1 cellular context compared by ENCODE assay signal in the genomic region with DNA sequence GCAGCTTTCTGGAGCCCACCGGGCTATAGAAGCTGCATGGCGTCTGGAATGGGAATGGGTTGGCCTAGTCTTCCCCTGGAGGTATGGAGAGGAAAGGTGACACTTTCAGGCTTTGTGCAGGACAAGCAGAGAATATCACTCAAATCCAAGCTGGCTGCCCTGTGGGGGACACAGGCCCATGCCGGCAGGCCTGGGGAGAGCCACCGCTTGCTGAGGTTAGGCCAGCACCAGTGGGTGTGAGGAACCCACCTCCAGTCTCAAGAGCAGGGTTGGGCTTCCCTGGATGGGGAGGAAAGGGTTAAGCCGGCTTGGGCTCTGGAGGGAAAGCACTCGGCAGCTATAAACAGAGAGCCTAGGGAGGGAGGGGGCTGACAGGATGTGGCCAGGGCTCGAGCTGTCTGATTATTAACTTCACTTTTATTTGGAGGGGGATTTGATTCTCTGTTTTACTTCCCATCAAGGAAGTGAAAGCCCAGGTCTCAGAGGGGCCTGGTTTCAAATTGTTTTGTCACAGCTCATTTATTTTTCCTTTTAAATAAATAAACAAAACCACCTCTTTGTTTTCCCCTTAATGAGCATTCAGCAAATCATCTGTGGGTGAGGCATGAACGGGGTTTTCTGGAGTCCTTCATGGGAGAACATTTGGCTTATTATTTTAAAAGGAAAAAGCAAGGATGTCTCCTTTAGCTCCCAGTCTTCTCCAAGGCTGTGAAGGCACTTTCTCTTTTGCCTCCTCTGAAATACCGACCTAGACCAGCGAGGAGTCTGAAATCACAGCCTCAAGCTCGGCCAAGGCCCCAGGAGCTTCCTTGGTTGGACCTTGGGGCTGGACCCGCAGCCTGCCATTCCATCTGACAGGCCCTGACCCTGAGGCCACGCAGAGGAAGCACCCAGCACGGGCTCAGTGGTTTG.
TF ChIP-seq lines count a peak whose summit lies in the region.

No MANE protein-coding gene starts in this region.

TF ChIP-seq in HepG2, 621 proteins besides CTCF, POLR2A, EP300 and RAD21 (continued from another document and continues in another):
- TF ChIP-seq, protein P1, sequence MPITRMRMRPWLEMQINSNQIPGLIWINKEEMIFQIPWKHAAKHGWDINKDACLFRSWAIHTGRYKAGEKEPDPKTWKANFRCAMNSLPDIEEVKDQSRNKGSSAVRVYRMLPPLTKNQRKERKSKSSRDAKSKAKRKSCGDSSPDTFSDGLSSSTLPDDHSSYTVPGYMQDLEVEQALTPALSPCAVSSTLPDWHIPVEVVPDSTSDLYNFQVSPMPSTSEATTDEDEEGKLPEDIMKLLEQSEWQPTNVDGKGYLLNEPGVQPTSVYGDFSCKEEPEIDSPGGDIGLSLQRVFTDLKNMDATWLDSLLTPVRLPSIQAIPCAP (CRISPR knock-in tag; IDR thresholded peaks at IDR 0.05; ENCODE audit: low read depth) = no peak
- TF ChIP-seq ZNF136 (CRISPR knock-in tag; IDR thresholded peaks at IDR 0.05; ENCODE audit: low read depth) = no peak
- no peak for TF ChIP-seq ZNF615 (CRISPR knock-in tag; IDR thresholded peaks at IDR 0.05; ENCODE audit: borderline replicate concordance)
- TF ChIP-seq, protein P2, sequence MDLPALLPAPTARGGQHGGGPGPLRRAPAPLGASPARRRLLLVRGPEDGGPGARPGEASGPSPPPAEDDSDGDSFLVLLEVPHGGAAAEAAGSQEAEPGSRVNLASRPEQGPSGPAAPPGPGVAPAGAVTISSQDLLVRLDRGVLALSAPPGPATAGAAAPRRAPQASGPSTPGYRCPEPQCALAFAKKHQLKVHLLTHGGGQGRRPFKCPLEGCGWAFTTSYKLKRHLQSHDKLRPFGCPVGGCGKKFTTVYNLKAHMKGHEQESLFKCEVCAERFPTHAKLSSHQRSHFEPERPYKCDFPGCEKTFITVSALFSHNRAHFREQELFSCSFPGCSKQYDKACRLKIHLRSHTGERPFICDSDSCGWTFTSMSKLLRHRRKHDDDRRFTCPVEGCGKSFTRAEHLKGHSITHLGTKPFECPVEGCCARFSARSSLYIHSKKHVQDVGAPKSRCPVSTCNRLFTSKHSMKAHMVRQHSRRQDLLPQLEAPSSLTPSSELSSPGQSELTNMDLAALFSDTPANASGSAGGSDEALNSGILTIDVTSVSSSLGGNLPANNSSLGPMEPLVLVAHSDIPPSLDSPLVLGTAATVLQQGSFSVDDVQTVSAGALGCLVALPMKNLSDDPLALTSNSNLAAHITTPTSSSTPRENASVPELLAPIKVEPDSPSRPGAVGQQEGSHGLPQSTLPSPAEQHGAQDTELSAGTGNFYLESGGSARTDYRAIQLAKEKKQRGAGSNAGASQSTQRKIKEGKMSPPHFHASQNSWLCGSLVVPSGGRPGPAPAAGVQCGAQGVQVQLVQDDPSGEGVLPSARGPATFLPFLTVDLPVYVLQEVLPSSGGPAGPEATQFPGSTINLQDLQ (CRISPR knock-in tag; IDR thresholded peaks at IDR 0.05) = no peak
- TF ChIP-seq, protein P3, sequence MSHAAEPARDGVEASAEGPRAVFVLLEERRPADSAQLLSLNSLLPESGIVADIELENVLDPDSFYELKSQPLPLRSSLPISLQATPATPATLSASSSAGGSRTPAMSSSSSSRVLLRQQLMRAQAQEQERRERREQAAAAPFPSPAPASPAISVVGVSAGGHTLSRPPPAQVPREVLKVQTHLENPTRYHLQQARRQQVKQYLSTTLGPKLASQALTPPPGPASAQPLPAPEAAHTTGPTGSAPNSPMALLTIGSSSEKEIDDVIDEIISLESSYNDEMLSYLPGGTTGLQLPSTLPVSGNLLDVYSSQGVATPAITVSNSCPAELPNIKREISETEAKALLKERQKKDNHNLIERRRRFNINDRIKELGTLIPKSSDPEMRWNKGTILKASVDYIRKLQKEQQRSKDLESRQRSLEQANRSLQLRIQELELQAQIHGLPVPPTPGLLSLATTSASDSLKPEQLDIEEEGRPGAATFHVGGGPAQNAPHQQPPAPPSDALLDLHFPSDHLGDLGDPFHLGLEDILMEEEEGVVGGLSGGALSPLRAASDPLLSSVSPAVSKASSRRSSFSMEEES (CRISPR knock-in tag; IDR thresholded peaks at IDR 0.05) = peak; percentile 11; the same call in 1 of the 2 replicates
- no peak for TF ChIP-seq NFIB (CRISPR knock-in tag; IDR thresholded peaks at IDR 0.05; ENCODE audit: borderline replicate concordance)
- peak; percentile 33 for TF ChIP-seq NR2F6 (IDR thresholded peaks at IDR 0.05)
- TF ChIP-seq NR2F6 (CRISPR knock-in tag; IDR thresholded peaks at IDR 0.05) = peak; percentile 67
- no peak for TF ChIP-seq ZNF570 (CRISPR knock-in tag; IDR thresholded peaks at IDR 0.05; ENCODE audit: borderline replicate concordance)
- no peak for TF ChIP-seq ZNF24 (IDR thresholded peaks at IDR 0.05)
- TF ChIP-seq, protein P4, sequence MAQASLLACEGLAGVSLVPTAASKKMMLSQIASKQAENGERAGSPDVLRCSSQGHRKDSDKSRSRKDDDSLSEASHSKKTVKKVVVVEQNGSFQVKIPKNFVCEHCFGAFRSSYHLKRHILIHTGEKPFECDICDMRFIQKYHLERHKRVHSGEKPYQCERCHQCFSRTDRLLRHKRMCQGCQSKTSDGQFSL (CRISPR knock-in tag; IDR thresholded peaks at IDR 0.05) = no peak
- TF ChIP-seq, protein P5, sequence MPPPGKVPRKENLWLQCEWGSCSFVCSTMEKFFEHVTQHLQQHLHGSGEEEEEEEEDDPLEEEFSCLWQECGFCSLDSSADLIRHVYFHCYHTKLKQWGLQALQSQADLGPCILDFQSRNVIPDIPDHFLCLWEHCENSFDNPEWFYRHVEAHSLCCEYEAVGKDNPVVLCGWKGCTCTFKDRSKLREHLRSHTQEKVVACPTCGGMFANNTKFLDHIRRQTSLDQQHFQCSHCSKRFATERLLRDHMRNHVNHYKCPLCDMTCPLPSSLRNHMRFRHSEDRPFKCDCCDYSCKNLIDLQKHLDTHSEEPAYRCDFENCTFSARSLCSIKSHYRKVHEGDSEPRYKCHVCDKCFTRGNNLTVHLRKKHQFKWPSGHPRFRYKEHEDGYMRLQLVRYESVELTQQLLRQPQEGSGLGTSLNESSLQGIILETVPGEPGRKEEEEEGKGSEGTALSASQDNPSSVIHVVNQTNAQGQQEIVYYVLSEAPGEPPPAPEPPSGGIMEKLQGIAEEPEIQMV (CRISPR knock-in tag; IDR thresholded peaks at IDR 0.05; ENCODE audit: low read depth) = no peak
- TF ChIP-seq NFKB2 (CRISPR knock-in tag; IDR thresholded peaks at IDR 0.05; ENCODE audit: borderline replicate concordance) = peak; percentile 58; the same call in 1 of the 2 replicates
- TF ChIP-seq, protein P6, sequence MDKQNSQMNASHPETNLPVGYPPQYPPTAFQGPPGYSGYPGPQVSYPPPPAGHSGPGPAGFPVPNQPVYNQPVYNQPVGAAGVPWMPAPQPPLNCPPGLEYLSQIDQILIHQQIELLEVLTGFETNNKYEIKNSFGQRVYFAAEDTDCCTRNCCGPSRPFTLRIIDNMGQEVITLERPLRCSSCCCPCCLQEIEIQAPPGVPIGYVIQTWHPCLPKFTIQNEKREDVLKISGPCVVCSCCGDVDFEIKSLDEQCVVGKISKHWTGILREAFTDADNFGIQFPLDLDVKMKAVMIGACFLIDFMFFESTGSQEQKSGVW (CRISPR knock-in tag; IDR thresholded peaks at IDR 0.05; ENCODE audit: borderline replicate concordance) = no peak
- no peak for TF ChIP-seq GZF1 (CRISPR knock-in tag; IDR thresholded peaks at IDR 0.05)
- TF ChIP-seq NCOA5 (CRISPR knock-in tag; IDR thresholded peaks at IDR 0.05) = no peak
- no peak for TF ChIP-seq CENPT (CRISPR knock-in tag; IDR thresholded peaks at IDR 0.05; ENCODE audit: low read depth)
- no peak for TF ChIP-seq RFX1 (IDR thresholded peaks at IDR 0.05)
- peak; percentile 30; the same call in 1 of the 2 replicates for TF ChIP-seq ZFY (CRISPR knock-in tag; IDR thresholded peaks at IDR 0.05)
- TF ChIP-seq, protein P7, sequence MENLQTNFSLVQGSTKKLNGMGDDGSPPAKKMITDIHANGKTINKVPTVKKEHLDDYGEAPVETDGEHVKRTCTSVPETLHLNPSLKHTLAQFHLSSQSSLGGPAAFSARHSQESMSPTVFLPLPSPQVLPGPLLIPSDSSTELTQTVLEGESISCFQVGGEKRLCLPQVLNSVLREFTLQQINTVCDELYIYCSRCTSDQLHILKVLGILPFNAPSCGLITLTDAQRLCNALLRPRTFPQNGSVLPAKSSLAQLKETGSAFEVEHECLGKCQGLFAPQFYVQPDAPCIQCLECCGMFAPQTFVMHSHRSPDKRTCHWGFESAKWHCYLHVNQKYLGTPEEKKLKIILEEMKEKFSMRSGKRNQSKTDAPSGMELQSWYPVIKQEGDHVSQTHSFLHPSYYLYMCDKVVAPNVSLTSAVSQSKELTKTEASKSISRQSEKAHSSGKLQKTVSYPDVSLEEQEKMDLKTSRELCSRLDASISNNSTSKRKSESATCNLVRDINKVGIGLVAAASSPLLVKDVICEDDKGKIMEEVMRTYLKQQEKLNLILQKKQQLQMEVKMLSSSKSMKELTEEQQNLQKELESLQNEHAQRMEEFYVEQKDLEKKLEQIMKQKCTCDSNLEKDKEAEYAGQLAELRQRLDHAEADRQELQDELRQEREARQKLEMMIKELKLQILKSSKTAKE (CRISPR knock-in tag; IDR thresholded peaks at IDR 0.05; ENCODE audit: borderline replicate concordance) = no peak
- no peak for TF ChIP-seq GATA4 (IDR thresholded peaks at IDR 0.05; ENCODE audit: borderline replicate concordance, low read depth)
- TF ChIP-seq ZC3H13 (CRISPR knock-in tag; IDR thresholded peaks at IDR 0.05) = no peak
- TF ChIP-seq NONO (IDR thresholded peaks at IDR 0.05) = no peak
- no peak for TF ChIP-seq NONO (CRISPR knock-in tag; conservative IDR thresholded peaks at IDR 0.05)
- no peak for TF ChIP-seq PHF20 (CRISPR knock-in tag; IDR thresholded peaks at IDR 0.05)
- TF ChIP-seq, protein P8, sequence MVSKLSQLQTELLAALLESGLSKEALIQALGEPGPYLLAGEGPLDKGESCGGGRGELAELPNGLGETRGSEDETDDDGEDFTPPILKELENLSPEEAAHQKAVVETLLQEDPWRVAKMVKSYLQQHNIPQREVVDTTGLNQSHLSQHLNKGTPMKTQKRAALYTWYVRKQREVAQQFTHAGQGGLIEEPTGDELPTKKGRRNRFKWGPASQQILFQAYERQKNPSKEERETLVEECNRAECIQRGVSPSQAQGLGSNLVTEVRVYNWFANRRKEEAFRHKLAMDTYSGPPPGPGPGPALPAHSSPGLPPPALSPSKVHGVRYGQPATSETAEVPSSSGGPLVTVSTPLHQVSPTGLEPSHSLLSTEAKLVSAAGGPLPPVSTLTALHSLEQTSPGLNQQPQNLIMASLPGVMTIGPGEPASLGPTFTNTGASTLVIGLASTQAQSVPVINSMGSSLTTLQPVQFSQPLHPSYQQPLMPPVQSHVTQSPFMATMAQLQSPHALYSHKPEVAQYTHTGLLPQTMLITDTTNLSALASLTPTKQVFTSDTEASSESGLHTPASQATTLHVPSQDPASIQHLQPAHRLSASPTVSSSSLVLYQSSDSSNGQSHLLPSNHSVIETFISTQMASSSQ (IDR thresholded peaks at IDR 0.05; ENCODE audit: low read depth) = peak; percentile 83
- TF ChIP-seq, protein P8 (CRISPR knock-in tag; IDR thresholded peaks at IDR 0.05; ENCODE audit: borderline replicate concordance) = peak; percentile 52; the same call in 1 of the 2 replicates
- no peak for TF ChIP-seq CAMTA2 (CRISPR knock-in tag; IDR thresholded peaks at IDR 0.05; ENCODE audit: borderline replicate concordance)
- 0 out of 2 replicates have a peak, but pooled peaks have one; percentile 26 for TF ChIP-seq SPEN (CRISPR knock-in tag; IDR thresholded peaks at IDR 0.05; ENCODE audit: low read depth)
- no peak for TF ChIP-seq ZNF430 (CRISPR knock-in tag; IDR thresholded peaks at IDR 0.05)
- no peak for TF ChIP-seq ZKSCAN8 (CRISPR knock-in tag; IDR thresholded peaks at IDR 0.05; ENCODE audit: borderline replicate concordance)
- no peak for TF ChIP-seq ZFP36L1 (CRISPR knock-in tag; IDR thresholded peaks at IDR 0.05)
- TF ChIP-seq ELF3 (CRISPR knock-in tag; IDR thresholded peaks at IDR 0.05) = 0 out of 2 replicates have a peak, but pooled peaks have one; percentile 40
- TF ChIP-seq RAD51 (IDR thresholded peaks at IDR 0.05; ENCODE audit: borderline replicate concordance) = no peak
- no peak for TF ChIP-seq KDM1A (CRISPR knock-in tag; IDR thresholded peaks at IDR 0.05)
- TF ChIP-seq, protein P9, sequence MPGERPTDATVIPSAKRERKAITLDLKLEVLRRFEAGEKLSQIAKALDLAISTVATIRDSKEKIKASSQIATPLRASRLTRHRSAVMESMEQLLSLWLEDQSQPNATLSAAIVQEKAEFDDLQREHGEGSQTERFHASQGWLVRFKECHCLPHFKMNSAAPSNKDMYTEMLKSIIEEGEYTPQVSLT (CRISPR knock-in tag; IDR thresholded peaks at IDR 0.05; ENCODE audit: borderline replicate concordance, low read depth) = no peak
- no peak for TF ChIP-seq NR1H2 (CRISPR knock-in tag; IDR thresholded peaks at IDR 0.05; ENCODE audit: borderline replicate concordance, low read depth)
- TF ChIP-seq SOX5 (CRISPR knock-in tag; IDR thresholded peaks at IDR 0.05; ENCODE audit: borderline replicate concordance) = peak; percentile 20; the same call in 1 of the 2 replicates
- TF ChIP-seq RFXAP (CRISPR knock-in tag; IDR thresholded peaks at IDR 0.05; ENCODE audit: borderline replicate concordance) = 0 out of 2 replicates have a peak, but pooled peaks have one; percentile 40
- no peak for TF ChIP-seq ZBTB1 (CRISPR knock-in tag; IDR thresholded peaks at IDR 0.05; ENCODE audit: borderline replicate concordance)
- TF ChIP-seq SAFB2 (CRISPR knock-in tag; IDR thresholded peaks at IDR 0.05; ENCODE audit: borderline replicate concordance, low read depth) = no peak
- no peak for TF ChIP-seq HNRNPH1 (optimal IDR thresholded peaks at IDR 0.05; ENCODE audit: low read depth, low read length)
- no peak for TF ChIP-seq ZNF552 (CRISPR knock-in tag; IDR thresholded peaks at IDR 0.05; ENCODE audit: borderline replicate concordance)
- TF ChIP-seq MBNL3 (CRISPR knock-in tag; conservative IDR thresholded peaks at IDR 0.05) = no peak
- no peak for TF ChIP-seq ONECUT2 (CRISPR knock-in tag; IDR thresholded peaks at IDR 0.05)
- no peak for TF ChIP-seq SOX13 (IDR thresholded peaks at IDR 0.05)
- TF ChIP-seq SOX13 (CRISPR knock-in tag; conservative IDR thresholded peaks at IDR 0.05 in 1 of 2, IDR thresholded peaks at IDR 0.05 in 1 of 2) = peak in 1 of 2 experiments; percentile 19; a peak in 1 of 4 replicates
- TF ChIP-seq ZNF567 (CRISPR knock-in tag; IDR thresholded peaks at IDR 0.05; ENCODE audit: borderline replicate concordance) = no peak
- no peak for TF ChIP-seq ZNF589 (CRISPR knock-in tag; conservative IDR thresholded peaks at IDR 0.05)
- TF ChIP-seq KDM2A (CRISPR knock-in tag; IDR thresholded peaks at IDR 0.05; ENCODE audit: borderline replicate concordance, low read depth) = 0 out of 2 replicates have a peak, but pooled peaks have one; percentile 23
- TF ChIP-seq ZNF282 (IDR thresholded peaks at IDR 0.05; ENCODE audit: partially characterized antibody) = no peak
- no peak for TF ChIP-seq ZNF317 (CRISPR knock-in tag; IDR thresholded peaks at IDR 0.05)
- TF ChIP-seq ZFX (CRISPR knock-in tag; IDR thresholded peaks at IDR 0.05; ENCODE audit: low read depth) = peak; percentile 62
